1 cellular context compared by ENCODE assay signal in genomic region chr2:219350215-219350937, GRCh38.
TF ChIP-seq lines count a peak whose summit lies in the region.

No MANE protein-coding gene starts in this region.

TF ChIP-seq in IMR-90, 13 proteins besides CTCF, POLR2A, EP300 and RAD21 (continued from another document):
- TF ChIP-seq ELK1 (IDR thresholded peaks at IDR 0.05; ENCODE audit: borderline replicate concordance, low read depth, low read length) (no peak), CHD1 (IDR thresholded peaks at IDR 0.05; ENCODE audit: low read depth, low read length) (no peak), FOS (IDR thresholded peaks at IDR 0.05; ENCODE audit: low read depth, low read length) (no peak), MXI1 (IDR thresholded peaks at IDR 0.05; ENCODE audit: borderline replicate concordance, low read depth, low read length) (no peak), SMC3 (IDR thresholded peaks at IDR 0.05; ENCODE audit: low read depth, low read length) (no peak), RCOR1 (IDR thresholded peaks at IDR 0.05; ENCODE audit: insufficient replicate concordance, low read length) (no peak), NFE2L2 (IDR thresholded peaks at IDR 0.05; ENCODE audit: low read depth, low read length) (no peak), RFX5 (IDR thresholded peaks at IDR 0.05; ENCODE audit: low read depth, low read length) (no peak)
TF ChIP-seq in IMR-90: peak in this region for 0.
